26 cellular contexts compared by ENCODE assay signal in the genomic region with DNA sequence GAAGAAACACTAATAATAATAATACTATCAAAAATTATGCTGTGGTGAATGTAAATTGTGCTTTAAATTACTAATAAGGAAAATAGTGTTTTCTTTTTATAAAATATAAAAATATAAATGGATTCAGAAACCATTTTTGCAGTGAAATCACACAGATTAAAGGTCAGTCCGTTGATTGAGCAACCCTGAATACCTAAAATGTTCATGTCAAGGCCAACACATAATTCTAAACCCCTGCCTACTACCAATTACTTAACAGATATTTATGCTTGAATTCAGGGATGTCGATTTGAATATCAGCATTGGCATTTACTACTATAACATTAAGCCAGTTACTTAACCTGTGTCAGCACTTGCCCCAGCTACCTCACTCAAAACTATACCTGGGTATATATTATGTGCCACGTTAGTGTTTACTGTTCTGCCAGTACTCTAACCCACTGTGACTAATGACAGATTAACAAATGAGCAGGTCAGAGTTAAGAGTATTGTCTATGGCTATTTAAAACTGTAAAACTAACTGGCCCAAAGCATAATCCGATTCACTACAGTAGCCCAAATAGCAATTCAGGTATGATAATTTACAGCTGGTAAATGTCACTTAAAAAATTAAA.
DNase-seq lines count a peak whose midpoint lies in the region; ATAC-seq, FAIRE-seq and TF ChIP-seq lines count a peak whose summit lies in the region.
"Had no signal": no experiment of that assay in that cellular context is flagged by ENCODE, and none has a peak within 500 bp of the region (broad histone marks: within the 10 kb centered on the region; RNA-seq: fewer than 3 reads in every experiment).

No MANE protein-coding gene starts in this region.

- H4K20me1 ChIP-seq in HepG2 (ENCODE audit: insufficient read depth, low read length) = no peaks in the 10 kb centered on the region; the same call in 1 of the 2 replicates

- TF ChIP-seq POLR2A in HepG2 (IDR thresholded peaks at IDR 0.05; ENCODE audit: insufficient read depth in 1 of 2, low read depth in 2 of 2, low read length in 2 of 2) = no peak

- H3K27me3 Mint-ChIP-seq in endothelial cell (ENCODE audit: unreplicated experiment) = no peaks in the 10 kb centered on the region
- H3K27me3 Mint-ChIP-seq in activated naive CD4-positive, alpha-beta T cell treated with anti-CD3 and anti-CD28 coated beads for 36 hours (ENCODE audit: low read depth) = no peaks in the 10 kb centered on the region
- H3K27me3 Mint-ChIP-seq: CD4-positive, alpha-beta T cell; IgD-negative memory B cell had no signal

- DNase-seq in NCI-H82 (lab: John Stamatoyannopoulos, UW) (peak; percentile 50), choroid plexus epithelial cell (ENCODE audit: low read depth) (peak; percentile 47), HepG2 (ENCODE audit: low spot score) (peak; percentile 41), AG08395 (ENCODE audit: low spot score) (no peak), endothelial cell (ENCODE audit: low spot score) (no peak)
- no peak for DNase-seq in activated naive CD4-positive, alpha-beta T cell treated with anti-CD3 and anti-CD28 coated beads for 36 hours
- DNase-seq: AML-193; CD4-positive, alpha-beta T cell; H7; HFFc6; NCI-H1048; NCI-H1417; NCI-H1694; NCI-H2029 treated with DMSO at 0.1 percent for 48 hours; NCI-H2171; NCI-H226; NCI-H510A; SJCRH30 had no signal

- H3K27ac ChIP-seq in HepG2 (ENCODE audit: extremely low read length, insufficient read depth, low read length) = no peak overlapping the region
- H3K27ac ChIP-seq: BLaER1 treated with 17β-estradiol and CSF1 and Interleukin-3, amounts not matched to agents 10 nM and 100 nM; KMS-11; SJCRH30 had no signal

- POLR2A ChIA-PET in HepG2 (lab: Yijun Ruan, JAX) = no interaction called here

- in situ Hi-C loops in HepG2 (cut with HindIII; ENCODE audit: extremely low pct_ligation_motif_present, low pct_unique_long_range_greater_than_20kb) = no loop called here

- no peak overlapping the region for H2AFZ ChIP-seq in HepG2 (ENCODE audit: low read length)

- H3K36me3 Mint-ChIP-seq in endothelial cell (ENCODE audit: low read depth, unreplicated experiment) = peaks cover 6% of the 10 kb centered on the region
- H3K36me3 Mint-ChIP-seq in activated naive CD4-positive, alpha-beta T cell treated with anti-CD3 and anti-CD28 coated beads for 36 hours (ENCODE audit: low read depth) = peaks cover 4% of the 10 kb centered on the region

- CTCF ChIA-PET in HepG2 (lab: Yijun Ruan, JAX; ENCODE audit: low intra/inter-chr PET ratio, low total read pairs) = no interaction called here
- CTCF ChIA-PET in activated naive CD4-positive, alpha-beta T cell treated with anti-CD3 and anti-CD28 coated beads for 36 hours (lab: Charles Lee) = no interaction called here

- no peaks in the 10 kb centered on the region for H3K9me3 Mint-ChIP-seq in endothelial cell (ENCODE audit: unreplicated experiment)
- peaks cover 16% of the 10 kb centered on the region for H3K9me3 Mint-ChIP-seq in activated naive CD4-positive, alpha-beta T cell treated with anti-CD3 and anti-CD28 coated beads for 36 hours

- H3K4me2 ChIP-seq in HepG2 (ENCODE audit: low read depth, low read length) = no peak overlapping the region
- H3K4me2 ChIP-seq: BLaER1 treated with 17β-estradiol and CSF1 and Interleukin-3, amounts not matched to agents 10 nM and 100 nM; KMS-11 had no signal

- no peak overlapping the region for H3K9ac ChIP-seq in HepG2 (ENCODE audit: insufficient read depth, low read depth, low read length)
- H3K9ac ChIP-seq: BLaER1 treated with 17β-estradiol and CSF1 and Interleukin-3, amounts not matched to agents 10 nM and 100 nM; KMS-11 had no signal

- no peak for TF ChIP-seq RAD21 in HepG2 (CRISPR knock-in tag; IDR thresholded peaks at IDR 0.05)

- H3K27ac Mint-ChIP-seq in endothelial cell (ENCODE audit: unreplicated experiment) = no peak overlapping the region
- no peak overlapping the region for H3K27ac Mint-ChIP-seq in activated naive CD4-positive, alpha-beta T cell treated with anti-CD3 and anti-CD28 coated beads for 36 hours
- H3K27ac Mint-ChIP-seq: CD4-positive, alpha-beta T cell; HFFc6; IgD-negative memory B cell had no signal

- peaks cover 17% of the 10 kb centered on the region for H3K4me1 ChIP-seq in HepG2 (ENCODE audit: insufficient read depth, low read length)
- H3K4me1 ChIP-seq: BLaER1 treated with 17β-estradiol and CSF1 and Interleukin-3, amounts not matched to agents 10 nM and 100 nM; SJCRH30 had no signal

- no peaks in the 10 kb centered on the region for H3K27me3 ChIP-seq in HepG2 (ENCODE audit: control insufficient read depth in 1 of 2, insufficient read depth in 2 of 2, low read length in 2 of 2)
- H3K27me3 ChIP-seq: BLaER1 treated with 17β-estradiol and CSF1 and Interleukin-3, amounts not matched to agents 10 nM and 100 nM; SJCRH30 had no signal

- no peaks in the 10 kb centered on the region for H3K36me3 ChIP-seq in HepG2 (replicated peaks in 1 of 2; ENCODE audit: control insufficient read depth in 1 of 2, insufficient read depth in 2 of 2, low read length in 2 of 2)
- H3K36me3 ChIP-seq: SJCRH30 had no signal

- H3K4me3 ChIP-seq in choroid plexus epithelial cell (ENCODE audit: low read depth, low read length) (no peak overlapping the region), HepG2 (replicated peaks in 1 of 3; ENCODE audit: insufficient read depth in 1 of 3, low read depth in 2 of 3, low read length in 3 of 3) (no peak overlapping the region)
- H3K4me3 ChIP-seq: BLaER1 treated with 17β-estradiol and CSF1 and Interleukin-3, amounts not matched to agents 10 nM and 100 nM; SJCRH30 had no signal

- TF ChIP-seq EP300 in HepG2 (IDR thresholded peaks at IDR 0.05; ENCODE audit: low read depth in 2 of 2, low read length in 2 of 2) (no peak), HepG2 (CRISPR knock-in tag; IDR thresholded peaks at IDR 0.05; ENCODE audit: borderline replicate concordance) (no peak)

- ATAC-seq in HepG2 (peak; percentile 43), GM19351 (IDR thresholded peaks at IDR 0.05; ENCODE audit: unreplicated experiment) (no peak)
- ATAC-seq: Right ventricle myocardium inferior, SK-N-SH treated with all-trans-retinoic acid at 6 μM for 48 hours had no signal

- intact Hi-C loops in HepG2 (cut with micrococcal nuclease; ENCODE audit: unreplicated experiment) = no loop called here
- intact Hi-C loops in activated naive CD4-positive, alpha-beta T cell treated with anti-CD3 and anti-CD28 coated beads for 36 hours (cut with micrococcal nuclease) = loop anchor here (2.0 kb wide), 1 partner anchor 20 kb away; no protein-coding TSS in a partner anchor

- no peak overlapping the region for H3K4me3 Mint-ChIP-seq in endothelial cell (ENCODE audit: unreplicated experiment)
- H3K4me3 Mint-ChIP-seq in activated naive CD4-positive, alpha-beta T cell treated with anti-CD3 and anti-CD28 coated beads for 36 hours = no peak overlapping the region
- H3K4me3 Mint-ChIP-seq: CD4-positive, alpha-beta T cell; HFFc6; IgD-negative memory B cell had no signal

- FAIRE-seq in G401.6 (lab: Jason Lieb, UNC) (peak; percentile 27), HepG2 (lab: Jason Lieb, UNC) (no peak)
- FAIRE-seq: D721Med had no signal

- peaks cover 4% of the 10 kb centered on the region for H3K79me2 ChIP-seq in HepG2 (ENCODE audit: insufficient read depth, low read length)

- no peak for TF ChIP-seq CTCF in choroid plexus epithelial cell (conservative IDR thresholded peaks at IDR 0.05; ENCODE audit: low read depth, low read length)
- TF ChIP-seq CTCF in HepG2 (CRISPR knock-in tag; IDR thresholded peaks at IDR 0.05) = no peak
- TF ChIP-seq CTCF in endothelial cell (IDR thresholded peaks at IDR 0.05; ENCODE audit: unreplicated experiment) = no peak

- peaks cover 4% of the 10 kb centered on the region; the same call in 1 of the 2 replicates for H3K9me3 ChIP-seq in HepG2 (ENCODE audit: low read length)

- BruUV-seq in HepG2 (replicated peaks; lab: Mats Ljungman, UMichigan) = no TSS peak

- no peaks in the 10 kb centered on the region for H3K4me1 Mint-ChIP-seq in endothelial cell (ENCODE audit: unreplicated experiment)
- H3K4me1 Mint-ChIP-seq in activated naive CD4-positive, alpha-beta T cell treated with anti-CD3 and anti-CD28 coated beads for 36 hours (ENCODE audit: low read depth) = peaks cover 4% of the 10 kb centered on the region

- WGBS in HepG2 (ENCODE audit: low lambda C conversion rate) = 62% methylated on average over 4 of the region's 4 CpGs

TF ChIP-seq in HepG2, 621 proteins besides CTCF, POLR2A, EP300 and RAD21 (continues in another document):
- 0 out of 2 replicates have a peak, but pooled peaks have one; percentile 13 for TF ChIP-seq TCF7 (IDR thresholded peaks at IDR 0.05; ENCODE audit: low read depth)
- TF ChIP-seq, protein P1, sequence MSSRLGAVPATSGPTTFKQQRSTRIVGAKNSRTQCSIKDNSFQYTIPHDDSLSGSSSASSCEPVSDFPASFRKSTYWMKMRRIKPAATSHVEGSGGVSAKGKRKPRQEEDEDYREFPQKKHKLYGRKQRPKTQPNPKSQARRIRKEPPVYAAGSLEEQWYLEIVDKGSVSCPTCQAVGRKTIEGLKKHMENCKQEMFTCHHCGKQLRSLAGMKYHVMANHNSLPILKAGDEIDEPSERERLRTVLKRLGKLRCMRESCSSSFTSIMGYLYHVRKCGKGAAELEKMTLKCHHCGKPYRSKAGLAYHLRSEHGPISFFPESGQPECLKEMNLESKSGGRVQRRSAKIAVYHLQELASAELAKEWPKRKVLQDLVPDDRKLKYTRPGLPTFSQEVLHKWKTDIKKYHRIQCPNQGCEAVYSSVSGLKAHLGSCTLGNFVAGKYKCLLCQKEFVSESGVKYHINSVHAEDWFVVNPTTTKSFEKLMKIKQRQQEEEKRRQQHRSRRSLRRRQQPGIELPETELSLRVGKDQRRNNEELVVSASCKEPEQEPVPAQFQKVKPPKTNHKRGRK (CRISPR knock-in tag; IDR thresholded peaks at IDR 0.05) = no peak
- no peak for TF ChIP-seq NCOR1 (IDR thresholded peaks at IDR 0.05; ENCODE audit: borderline replicate concordance, low read length)
- no peak for TF ChIP-seq NFKBIZ (CRISPR knock-in tag; IDR thresholded peaks at IDR 0.05)
- TF ChIP-seq RELA (CRISPR knock-in tag; IDR thresholded peaks at IDR 0.05) = no peak
- no peak for TF ChIP-seq ZNF709 (CRISPR knock-in tag; IDR thresholded peaks at IDR 0.05)
- TF ChIP-seq NKX3-1 (CRISPR knock-in tag; IDR thresholded peaks at IDR 0.05) = no peak
- 0 out of 2 replicates have a peak, but pooled peaks have one; percentile 17 for TF ChIP-seq RARA (CRISPR knock-in tag; IDR thresholded peaks at IDR 0.05)
- no peak for TF ChIP-seq HES4 (CRISPR knock-in tag; IDR thresholded peaks at IDR 0.05; ENCODE audit: borderline replicate concordance)
- peak; percentile 84 for TF ChIP-seq CEBPB (IDR thresholded peaks at IDR 0.05; ENCODE audit: borderline replicate concordance, low read depth, low read length)
- no peak for TF ChIP-seq ZNF775 (CRISPR knock-in tag; IDR thresholded peaks at IDR 0.05; ENCODE audit: borderline replicate concordance)
- peak; percentile 76 for TF ChIP-seq CEBPG (CRISPR knock-in tag; IDR thresholded peaks at IDR 0.05)
- no peak for TF ChIP-seq MEIS2 (CRISPR knock-in tag; IDR thresholded peaks at IDR 0.05)

Comparison
In these comparisons a context has a peak if more than half of its experiments do, and no peak if none do; other contexts are left out.
1. DNase-seq: peak in NCI-H82 (single experiment), choroid plexus epithelial cell (single experiment) and HepG2 (single experiment); none in AG08395 (single experiment), endothelial cell (single experiment) and activated naive CD4-positive, alpha-beta T cell treated with anti-CD3 and anti-CD28 coated beads for 36 hours (single experiment).